ENCODE assay signal across 1 cellular context in the genomic region with DNA sequence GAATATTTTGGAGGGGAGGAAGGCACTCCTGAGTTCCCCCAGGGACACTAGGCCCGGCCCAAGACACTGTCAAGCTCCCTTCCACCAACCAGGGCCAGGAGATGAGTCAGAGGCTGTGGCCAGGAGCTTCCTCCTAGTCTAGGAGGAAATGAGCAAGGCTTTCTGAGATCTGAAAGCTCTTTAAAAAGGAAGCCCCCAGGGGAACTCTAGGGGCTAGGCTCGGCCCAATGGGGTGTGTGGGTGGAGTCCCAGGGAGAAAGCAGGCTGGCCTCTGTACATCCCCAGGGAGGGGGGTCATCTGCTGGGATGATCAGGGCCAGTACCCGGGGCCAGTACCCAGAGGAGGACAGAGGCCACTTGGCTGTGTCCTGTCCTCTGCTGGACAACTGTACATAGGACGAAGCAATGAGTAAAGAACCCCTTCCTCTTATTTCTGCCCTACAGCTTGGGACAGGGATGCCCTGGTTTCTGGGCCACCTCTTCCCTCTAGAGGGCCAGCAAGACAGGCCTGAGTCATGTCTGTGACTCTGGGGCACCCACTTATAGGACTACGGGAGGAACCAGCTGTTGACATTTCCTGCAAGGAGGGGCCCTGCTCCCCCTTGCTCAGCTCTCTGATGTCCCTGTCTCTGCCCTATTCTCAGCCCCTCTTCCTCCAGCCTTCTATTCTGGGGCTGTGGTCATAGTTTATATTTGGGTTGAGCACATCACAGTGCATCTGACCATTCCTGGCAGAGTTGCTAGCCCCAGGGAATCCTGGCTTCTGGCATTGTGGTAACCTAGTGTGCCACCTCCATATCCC.
TF ChIP-seq lines count a peak whose summit lies in the region.

No MANE protein-coding gene starts in this region.

TF ChIP-seq in GM12878, 131 proteins besides CTCF, POLR2A, EP300 and RAD21 (continues in another document):
- TF ChIP-seq KDM1A (IDR thresholded peaks at IDR 0.05; ENCODE audit: borderline replicate concordance) (no peak), CBX5 (IDR thresholded peaks at IDR 0.05; ENCODE audit: low read depth) (no peak), JUNB (IDR thresholded peaks at IDR 0.05) (peak; percentile 69; the same call in 1 of the 2 replicates), EED (IDR thresholded peaks at IDR 0.05; ENCODE audit: low read depth) (peak; percentile 11; the same call in 1 of the 2 replicates), CREB1 (IDR thresholded peaks at IDR 0.05; ENCODE audit: low read depth) (no peak), CREM (IDR thresholded peaks at IDR 0.05; ENCODE audit: low read depth) (peak; percentile 5; the same call in 1 of the 2 replicates), POLR2AphosphoS2 (IDR thresholded peaks at IDR 0.05; ENCODE audit: low read depth, low read length) (0 out of 2 replicates have a peak, but pooled peaks have one; percentile 30), EZH2 (IDR thresholded peaks at IDR 0.05; ENCODE audit: borderline replicate concordance, control insufficient read depth, low read depth, low read length) (no peak), JUND (IDR thresholded peaks at IDR 0.05; ENCODE audit: low read depth, low read length) (peak; percentile 76), SUPT20H (IDR thresholded peaks at IDR 0.05; ENCODE audit: borderline replicate concordance, control insufficient read depth, low read depth, low read length) (no peak), HCFC1 (IDR thresholded peaks at IDR 0.05; ENCODE audit: low read length) (no peak), PML (IDR thresholded peaks at IDR 0.05; ENCODE audit: low read length) (no peak), RBBP5 (conservative IDR thresholded peaks at IDR 0.05) (no peak), SMC3 (IDR thresholded peaks at IDR 0.05; ENCODE audit: borderline replicate concordance, low read length) (no peak), ZNF687 (IDR thresholded peaks at IDR 0.05) (0 out of 2 replicates have a peak, but pooled peaks have one; percentile 16), SMARCA5 (IDR thresholded peaks at IDR 0.05) (no peak), TAF1 (IDR thresholded peaks at IDR 0.05; ENCODE audit: borderline replicate concordance, low read depth, low read length) (peak; percentile 43; the same call in 1 of the 2 replicates), MYB (IDR thresholded peaks at IDR 0.05; ENCODE audit: borderline replicate concordance, low read depth, low read length) (no peak), IKZF2 (IDR thresholded peaks at IDR 0.05) (peak; percentile 40 to 42; a peak in 2 of 4 replicates), SREBF1 (IDR thresholded peaks at IDR 0.05; ENCODE audit: low read length) (no peak), RCOR1 (conservative IDR thresholded peaks at IDR 0.05; ENCODE audit: low read depth, low read length) (0 out of 2 replicates have a peak, but pooled peaks have one; percentile 41), CHD1 (IDR thresholded peaks at IDR 0.05; ENCODE audit: low read depth, low read length) (no peak), PKNOX1 (IDR thresholded peaks at IDR 0.05) (no peak), TCF7 (IDR thresholded peaks at IDR 0.05; ENCODE audit: borderline replicate concordance) (no peak), BCL11A (IDR thresholded peaks at IDR 0.05; ENCODE audit: low read depth, low read length) (peak; percentile 44; the same call in 1 of the 2 replicates), NKRF (conservative IDR thresholded peaks at IDR 0.05) (no peak), SKIL (IDR thresholded peaks at IDR 0.05; ENCODE audit: low read depth, poor library complexity, severe bottlenecking) (no peak), EGR1 (IDR thresholded peaks at IDR 0.05; ENCODE audit: borderline replicate concordance in 1 of 2, low read depth in 2 of 2, low read length in 2 of 2) (peak in 1 of 2 experiments; percentile 79; a peak in 2 of 3 replicates)
- TF ChIP-seq, protein P1, sequence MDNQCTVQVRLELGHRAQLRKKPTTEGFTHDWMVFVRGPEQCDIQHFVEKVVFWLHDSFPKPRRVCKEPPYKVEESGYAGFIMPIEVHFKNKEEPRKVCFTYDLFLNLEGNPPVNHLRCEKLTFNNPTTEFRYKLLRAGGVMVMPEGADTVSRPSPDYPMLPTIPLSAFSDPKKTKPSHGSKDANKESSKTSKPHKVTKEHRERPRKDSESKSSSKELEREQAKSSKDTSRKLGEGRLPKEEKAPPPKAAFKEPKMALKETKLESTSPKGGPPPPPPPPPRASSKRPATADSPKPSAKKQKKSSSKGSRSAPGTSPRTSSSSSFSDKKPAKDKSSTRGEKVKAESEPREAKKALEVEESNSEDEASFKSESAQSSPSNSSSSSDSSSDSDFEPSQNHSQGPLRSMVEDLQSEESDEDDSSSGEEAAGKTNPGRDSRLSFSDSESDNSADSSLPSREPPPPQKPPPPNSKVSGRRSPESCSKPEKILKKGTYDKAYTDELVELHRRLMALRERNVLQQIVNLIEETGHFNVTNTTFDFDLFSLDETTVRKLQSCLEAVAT (IDR thresholded peaks at IDR 0.05) = no peak
- TF ChIP-seq, protein P2, sequence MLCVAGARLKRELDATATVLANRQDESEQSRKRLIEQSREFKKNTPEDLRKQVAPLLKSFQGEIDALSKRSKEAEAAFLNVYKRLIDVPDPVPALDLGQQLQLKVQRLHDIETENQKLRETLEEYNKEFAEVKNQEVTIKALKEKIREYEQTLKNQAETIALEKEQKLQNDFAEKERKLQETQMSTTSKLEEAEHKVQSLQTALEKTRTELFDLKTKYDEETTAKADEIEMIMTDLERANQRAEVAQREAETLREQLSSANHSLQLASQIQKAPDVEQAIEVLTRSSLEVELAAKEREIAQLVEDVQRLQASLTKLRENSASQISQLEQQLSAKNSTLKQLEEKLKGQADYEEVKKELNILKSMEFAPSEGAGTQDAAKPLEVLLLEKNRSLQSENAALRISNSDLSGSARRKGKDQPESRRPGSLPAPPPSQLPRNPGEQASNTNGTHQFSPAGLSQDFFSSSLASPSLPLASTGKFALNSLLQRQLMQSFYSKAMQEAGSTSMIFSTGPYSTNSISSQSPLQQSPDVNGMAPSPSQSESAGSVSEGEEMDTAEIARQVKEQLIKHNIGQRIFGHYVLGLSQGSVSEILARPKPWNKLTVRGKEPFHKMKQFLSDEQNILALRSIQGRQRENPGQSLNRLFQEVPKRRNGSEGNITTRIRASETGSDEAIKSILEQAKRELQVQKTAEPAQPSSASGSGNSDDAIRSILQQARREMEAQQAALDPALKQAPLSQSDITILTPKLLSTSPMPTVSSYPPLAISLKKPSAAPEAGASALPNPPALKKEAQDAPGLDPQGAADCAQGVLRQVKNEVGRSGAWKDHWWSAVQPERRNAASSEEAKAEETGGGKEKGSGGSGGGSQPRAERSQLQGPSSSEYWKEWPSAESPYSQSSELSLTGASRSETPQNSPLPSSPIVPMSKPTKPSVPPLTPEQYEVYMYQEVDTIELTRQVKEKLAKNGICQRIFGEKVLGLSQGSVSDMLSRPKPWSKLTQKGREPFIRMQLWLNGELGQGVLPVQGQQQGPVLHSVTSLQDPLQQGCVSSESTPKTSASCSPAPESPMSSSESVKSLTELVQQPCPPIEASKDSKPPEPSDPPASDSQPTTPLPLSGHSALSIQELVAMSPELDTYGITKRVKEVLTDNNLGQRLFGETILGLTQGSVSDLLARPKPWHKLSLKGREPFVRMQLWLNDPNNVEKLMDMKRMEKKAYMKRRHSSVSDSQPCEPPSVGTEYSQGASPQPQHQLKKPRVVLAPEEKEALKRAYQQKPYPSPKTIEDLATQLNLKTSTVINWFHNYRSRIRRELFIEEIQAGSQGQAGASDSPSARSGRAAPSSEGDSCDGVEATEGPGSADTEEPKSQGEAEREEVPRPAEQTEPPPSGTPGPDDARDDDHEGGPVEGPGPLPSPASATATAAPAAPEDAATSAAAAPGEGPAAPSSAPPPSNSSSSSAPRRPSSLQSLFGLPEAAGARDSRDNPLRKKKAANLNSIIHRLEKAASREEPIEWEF (IDR thresholded peaks at IDR 0.05; ENCODE audit: insufficient replicate concordance, low read depth, low read length) = no peak
- TF ChIP-seq, protein P3, sequence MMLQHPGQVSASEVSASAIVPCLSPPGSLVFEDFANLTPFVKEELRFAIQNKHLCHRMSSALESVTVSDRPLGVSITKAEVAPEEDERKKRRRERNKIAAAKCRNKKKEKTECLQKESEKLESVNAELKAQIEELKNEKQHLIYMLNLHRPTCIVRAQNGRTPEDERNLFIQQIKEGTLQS (IDR thresholded peaks at IDR 0.05; ENCODE audit: borderline replicate concordance, extremely low read depth, low read depth, low read length) = no peak
- TF ChIP-seq, protein P4, sequence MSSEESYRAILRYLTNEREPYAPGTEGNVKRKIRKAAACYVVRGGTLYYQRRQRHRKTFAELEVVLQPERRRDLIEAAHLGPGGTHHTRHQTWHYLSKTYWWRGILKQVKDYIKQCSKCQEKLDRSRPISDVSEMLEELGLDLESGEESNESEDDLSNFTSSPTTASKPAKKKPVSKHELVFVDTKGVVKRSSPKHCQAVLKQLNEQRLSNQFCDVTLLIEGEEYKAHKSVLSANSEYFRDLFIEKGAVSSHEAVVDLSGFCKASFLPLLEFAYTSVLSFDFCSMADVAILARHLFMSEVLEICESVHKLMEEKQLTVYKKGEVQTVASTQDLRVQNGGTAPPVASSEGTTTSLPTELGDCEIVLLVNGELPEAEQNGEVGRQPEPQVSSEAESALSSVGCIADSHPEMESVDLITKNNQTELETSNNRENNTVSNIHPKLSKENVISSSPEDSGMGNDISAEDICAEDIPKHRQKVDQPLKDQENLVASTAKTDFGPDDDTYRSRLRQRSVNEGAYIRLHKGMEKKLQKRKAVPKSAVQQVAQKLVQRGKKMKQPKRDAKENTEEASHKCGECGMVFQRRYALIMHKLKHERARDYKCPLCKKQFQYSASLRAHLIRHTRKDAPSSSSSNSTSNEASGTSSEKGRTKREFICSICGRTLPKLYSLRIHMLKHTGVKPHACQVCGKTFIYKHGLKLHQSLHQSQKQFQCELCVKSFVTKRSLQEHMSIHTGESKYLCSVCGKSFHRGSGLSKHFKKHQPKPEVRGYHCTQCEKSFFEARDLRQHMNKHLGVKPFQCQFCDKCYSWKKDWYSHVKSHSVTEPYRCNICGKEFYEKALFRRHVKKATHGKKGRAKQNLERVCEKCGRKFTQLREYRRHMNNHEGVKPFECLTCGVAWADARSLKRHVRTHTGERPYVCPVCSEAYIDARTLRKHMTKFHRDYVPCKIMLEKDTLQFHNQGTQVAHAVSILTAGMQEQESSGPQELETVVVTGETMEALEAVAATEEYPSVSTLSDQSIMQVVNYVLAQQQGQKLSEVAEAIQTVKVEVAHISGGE (CRISPR knock-in tag; IDR thresholded peaks at IDR 0.05) = no peak
